Comparison of ENCODE assay signal across 8 cellular contexts in genomic region chr6:82178084-82178758, GRCh38.
DNase-seq lines count a peak whose midpoint lies in the region; TF ChIP-seq lines count a peak whose summit lies in the region.

No MANE protein-coding gene starts in this region.

- H2AFZ ChIP-seq in hepatocyte, result no peak overlapping the region

- DNase-seq in AG08395 (ENCODE audit: low spot score) (peak; percentile 41), HuH-7 (ENCODE audit: low spot score) (peak; percentile 4), adipocyte (ENCODE audit: low read depth) (peak; percentile 76), hepatocyte (ENCODE audit: low spot score) (no peak), GM13976 (ENCODE audit: low spot score) (no peak), sigmoid colon (no peak)
- no peak for DNase-seq in activated CD8-positive, alpha-beta memory T cell treated with anti-CD3 and anti-CD28 coated beads, Interleukin-2, amount 50 U/mL, for 4 hours
- no peak for DNase-seq in CD4-positive, alpha-beta memory T cell

- H3K9me3 ChIP-seq in adipocyte (ENCODE audit: control insufficient read depth, low read length) (no peaks in the 10 kb centered on the region), hepatocyte (ENCODE audit: low read depth) (no peaks in the 10 kb centered on the region), sigmoid colon (no peaks in the 10 kb centered on the region)
- H3K9me3 ChIP-seq in CD4-positive, alpha-beta memory T cell (ENCODE audit: control insufficient read depth in 1 of 2, low read length in 2 of 2), result no peaks in the 10 kb centered on the region

- no peaks in the 10 kb centered on the region for H3K9me2 ChIP-seq in hepatocyte (replicated peaks; ENCODE audit: insufficient read depth)

- H3K9ac ChIP-seq in adipocyte (ENCODE audit: low read length), result peak overlapping the region; percentile 55

- H3K27me3 Mint-ChIP-seq in CD4-positive, alpha-beta memory T cell, result no peaks in the 10 kb centered on the region

- H3K9me3 Mint-ChIP-seq in CD4-positive, alpha-beta memory T cell, result no peaks in the 10 kb centered on the region

- H3K27me3 ChIP-seq in adipocyte (replicated peaks; ENCODE audit: control insufficient read depth, insufficient read depth, low read length) (no peaks in the 10 kb centered on the region), hepatocyte (no peaks in the 10 kb centered on the region), sigmoid colon (no peaks in the 10 kb centered on the region)
- no peaks in the 10 kb centered on the region for H3K27me3 ChIP-seq in CD4-positive, alpha-beta memory T cell (ENCODE audit: insufficient read depth, low read length)

- H3K27ac ChIP-seq in hepatocyte (no peak overlapping the region), sigmoid colon (no peak overlapping the region)
- H3K27ac ChIP-seq in CD4-positive, alpha-beta memory T cell (ENCODE audit: low read depth, low read length), result no peak overlapping the region

- H3K36me3 ChIP-seq in adipocyte (ENCODE audit: control insufficient read depth, insufficient read depth, low read length, severe bottlenecking) (peaks cover 78% of the 10 kb centered on the region), hepatocyte (replicated peaks; ENCODE audit: insufficient read depth, low read depth) (no peaks in the 10 kb centered on the region), sigmoid colon (peaks cover 0 to 63% (median 9%) of the 10 kb centered on the region in 4 donors)
- H3K36me3 ChIP-seq in CD4-positive, alpha-beta memory T cell (ENCODE audit: insufficient read depth, low read length), result peaks cover 18% of the 10 kb centered on the region

- no peak overlapping the region for H3K4me3 Mint-ChIP-seq in CD4-positive, alpha-beta memory T cell

- TF ChIP-seq EP300 in sigmoid colon (IDR thresholded peaks at IDR 0.05), result no peak

- H3K4me2 ChIP-seq in hepatocyte, result no peak overlapping the region

- no peak for TF ChIP-seq POLR2A in sigmoid colon (IDR thresholded peaks at IDR 0.05)

- CTCF ChIA-PET in CD4-positive, alpha-beta memory T cell (lab: Charles Lee; ENCODE audit: partially characterized antibody), result no interaction called here

- intact Hi-C loops in CD4-positive, alpha-beta memory T cell (cut with micrococcal nuclease), result no loop called here
- intact Hi-C loops in sigmoid colon (cut with DNase I), result loop anchor here (10.0 kb wide), 1 partner anchor 423 kb away; the partner anchor contains the start of gene TENT5A

- H4K20me1 ChIP-seq in hepatocyte (ENCODE audit: insufficient read depth, poor library complexity, severe bottlenecking), result no peaks in the 10 kb centered on the region

- TF ChIP-seq CTCF in hepatocyte (IDR thresholded peaks at IDR 0.05; ENCODE audit: poor library complexity), result peak; percentile 61
- TF ChIP-seq CTCF in GM13976 (IDR thresholded peaks at IDR 0.05; ENCODE audit: borderline replicate concordance, control extremely low read depth, extremely low read depth, insufficient read depth, missing control alignments), result no peak
- peak in 1 of 4 experiments; percentile 17 for TF ChIP-seq CTCF in sigmoid colon (IDR thresholded peaks at IDR 0.05)

- peaks cover 41 to 57% of the 10 kb centered on the region in 2 donors for H3K36me3 Mint-ChIP-seq in CD4-positive, alpha-beta memory T cell

- peak overlapping the region in 2 of 7 donors; percentile 29 to 30 for H3K27ac Mint-ChIP-seq in CD4-positive, alpha-beta memory T cell

- peaks cover 0 to 2% (median 0%) of the 10 kb centered on the region in 4 donors for H3K4me1 Mint-ChIP-seq in CD4-positive, alpha-beta memory T cell

- 87% methylated on average over 2 of the region's 2 CpGs for WGBS in hepatocyte (ENCODE audit: low lambda C conversion rate, missing lambda C conversion rate)
- 74 to 78% methylated on average over 2 of the region's 2 CpGs for WGBS in sigmoid colon, 2 donors

- H3K4me3 ChIP-seq in adipocyte (ENCODE audit: low read length) (no peak overlapping the region), hepatocyte (no peak overlapping the region), sigmoid colon (no peak overlapping the region)
- no peak overlapping the region for H3K4me3 ChIP-seq in CD4-positive, alpha-beta memory T cell (ENCODE audit: low read length in 2 of 2)

- peaks cover 37% of the 10 kb centered on the region for H3K4me1 ChIP-seq in adipocyte (ENCODE audit: control insufficient read depth, insufficient read depth, low read length)
- peaks cover 4% of the 10 kb centered on the region for H3K4me1 ChIP-seq in hepatocyte (ENCODE audit: insufficient read depth)
- H3K4me1 ChIP-seq in CD4-positive, alpha-beta memory T cell (ENCODE audit: insufficient read depth, low read length), result no peaks in the 10 kb centered on the region
- no peaks in the 10 kb centered on the region for H3K4me1 ChIP-seq in sigmoid colon

- in situ Hi-C loops in GM13976 (cut with MboI; ENCODE audit: low sequenced_read_pairs, unreplicated experiment), result no loop called here

- H3K79me2 ChIP-seq in hepatocyte, result no peaks in the 10 kb centered on the region

- POLR2A ChIA-PET in CD4-positive, alpha-beta memory T cell (lab: Charles Lee; ENCODE audit: partially characterized antibody), result no interaction called here

Comparison
In these comparisons a context has a peak if more than half of its experiments do, and no peak if none do; other contexts are left out.
1. DNase-seq: peak in AG08395 (single experiment), HuH-7 (single experiment) and adipocyte (single experiment); none in hepatocyte (single experiment), GM13976 (single experiment), activated CD8-positive, alpha-beta memory T cell treated with anti-CD3 and anti-CD28 coated beads, Interleukin-2, amount 50 U/mL, for 4 hours (single experiment), CD4-positive, alpha-beta memory T cell (0 of 5) and sigmoid colon (single experiment).